8 cellular contexts compared by ENCODE assay signal in genomic region chrX:76454456-76454927, GRCh38. TPM values are rescaled to one million over a fixed set of nuclear protein-coding genes. Genes with fewer than 3 reads are reported as not detected.
DNase-seq lines count a peak whose midpoint lies in the region; ATAC-seq and TF ChIP-seq lines count a peak whose summit lies in the region.

No MANE protein-coding gene starts in this region.

- intact Hi-C loops in ascending aorta (cut with DNase I), result loop anchor here (5.0 kb wide), 1 partner anchor 177 kb away; no protein-coding TSS in a partner anchor

- no peak overlapping the region for H3K27ac ChIP-seq in ascending aorta

- TF ChIP-seq CTCF in ascending aorta (IDR thresholded peaks at IDR 0.05) (peak in 2 of 3 experiments; percentile 29 to 42), omental fat pad (IDR thresholded peaks at IDR 0.05) (no peak)

- no peaks in the 10 kb centered on the region for H3K36me3 ChIP-seq in ascending aorta

- no peak overlapping the region for H3K4me3 ChIP-seq in ascending aorta

- ATAC-seq in GM18907 (IDR thresholded peaks at IDR 0.05; ENCODE audit: unreplicated experiment) (peak; percentile 79), left lobe of liver (peak; percentile 81), omental fat pad (ENCODE audit: low FRiP score) (no peak)

- no peaks in the 10 kb centered on the region for H3K27me3 ChIP-seq in ascending aorta

- H3K4me1 ChIP-seq in ascending aorta, result no peaks in the 10 kb centered on the region

- peaks cover 0 to 7% of the 10 kb centered on the region in 2 donors for H3K9me3 ChIP-seq in ascending aorta

- DNase-seq in COR-L47 (lab: John Stamatoyannopoulos, UW) (peak; percentile 0), LoVo (ENCODE audit: low spot score) (peak; percentile 4), ascending aorta (ENCODE audit: low spot score in 2 of 2) (no peak), left lobe of liver (ENCODE audit: low spot score) (no peak), putamen (ENCODE audit: low spot score) (no peak), omental fat pad (ENCODE audit: low spot score) (no peak)
- DNase-seq in activated CD8-positive, alpha-beta memory T cell treated with anti-CD3 and anti-CD28 coated beads, Interleukin-2, amount 50 U/mL, for 4 hours, result no peak

RNA-seq across cellular contexts. Expression of gene MAGEE1, which starts 27.0 kb away (rescaled TPM):
- total RNA-seq in ascending aorta, result 4.5 TPM
- total RNA-seq in left lobe of liver, result 0.18 TPM
- total RNA-seq in omental fat pad, result 1 to 10 TPM in 1 of 4 donors, under 1 TPM in 3; 0.48 to 1.2 (median 0.94) TPM

Comparison
In these comparisons a context has a peak if more than half of its experiments do, and no peak if none do; other contexts are left out.
1. DNase-seq: peak in COR-L47 (single experiment) and LoVo (single experiment); none in ascending aorta (0 of 2), left lobe of liver (single experiment), putamen (single experiment), omental fat pad (single experiment) and activated CD8-positive, alpha-beta memory T cell treated with anti-CD3 and anti-CD28 coated beads, Interleukin-2, amount 50 U/mL, for 4 hours (single experiment).
2. CTCF ChIP-seq: peak in ascending aorta (2 of 3); none in omental fat pad (0 of 3).